31 cellular contexts compared by ENCODE assay signal in genomic region chr7:151789380-151789947, GRCh38.
"Had no signal": no experiment of that assay in that cellular context is flagged by ENCODE, and none has a peak within 500 bp of the region (broad histone marks: within the 10 kb centered on the region; RNA-seq: fewer than 3 reads in every experiment).

No MANE protein-coding gene starts in this region.

- DNase-seq: activated CD4-positive, alpha-beta T cell treated with anti-CD3 and anti-CD28 coated beads for 4 hours; activated CD4-positive, alpha-beta T cell treated with anti-CD3 and anti-CD28 coated beads, Interleukin-2, amount 50 U/mL, for 4 hours; activated CD4-positive, CD25-positive, alpha-beta regulatory T cell; activated effector memory CD4-positive, alpha-beta T cell treated with anti-CD3 and anti-CD28 coated beads, Interleukin-2, amount 50 U/mL, for 16 hours; activated naive CD4-positive, alpha-beta T cell treated with anti-CD3 and anti-CD28 coated beads for 36 hours; activated naive CD8-positive, alpha-beta T cell treated with anti-CD3 and anti-CD28 coated beads for 36 hours; adrenal gland; effector CD4-positive, alpha-beta T cell; foreskin keratinocyte; hypothalamus; immature natural killer cell; kidney glomerular epithelial cell; naive thymus-derived CD4-positive, alpha-beta T cell; nucleus accumbens; right cardiac atrium; stimulated activated CD4-positive, alpha-beta T cell treated with anti-CD3 and anti-CD28 coated beads, Interleukin-4, amount 100 ng/mL, for 24 hours; stimulated activated naive CD8-positive, alpha-beta T cell treated with anti-CD3 and anti-CD28 coated beads, Interleukin-15, amount 100 ng/mL, for 72 hours; substantia nigra; T-helper 1 cell had no signal

- H3K4me3 Mint-ChIP-seq: activated naive CD4-positive, alpha-beta T cell treated with anti-CD3 and anti-CD28 coated beads for 36 hours; activated naive CD8-positive, alpha-beta T cell treated with anti-CD3 and anti-CD28 coated beads for 36 hours; brain; immature natural killer cell; mesothelial cell of epicardium; naive thymus-derived CD4-positive, alpha-beta T cell; stimulated activated memory B cell treated with anti-CD40 and anti-IgM and Interleukin-4, amounts not matched to agents 10 μg/mL and 1 μg/mL and 100 μg/mL, for 72 hours; stimulated activated naive CD8-positive, alpha-beta T cell treated with anti-CD3 and anti-CD28 coated beads, Interleukin-15, amount 100 ng/mL, for 72 hours; T-helper 2 cell treated with Interferon-gamma antibody and Interleukin-4, amounts not matched to agents 5 μg/mL and 100 μg/mL, for 36 hours; type B pancreatic cell had no signal

- H3K27ac ChIP-seq: adrenal gland, ascending aorta, esophagus muscularis mucosa, foreskin keratinocyte, heart left ventricle, left lung, pancreas, vagina had no signal

- H3K4me1 ChIP-seq: foreskin keratinocyte, vagina had no signal

- H3K36me3 ChIP-seq: adrenal gland, ascending aorta, pancreas, vagina had no signal

- H3K36me3 Mint-ChIP-seq: activated naive CD8-positive, alpha-beta T cell treated with anti-CD3 and anti-CD28 coated beads for 36 hours; brain; immature natural killer cell; mesothelial cell of epicardium; type B pancreatic cell had no signal

- ATAC-seq: foreskin keratinocyte; heart left ventricle; left lung; naive thymus-derived CD4-positive, alpha-beta T cell; pancreas; right cardiac atrium; stimulated activated memory B cell treated with anti-CD40 and anti-IgM and Interleukin-4, amounts not matched to agents 10 μg/mL and 1 μg/mL and 100 μg/mL, for 72 hours; stimulated activated naive CD8-positive, alpha-beta T cell treated with anti-CD3 and anti-CD28 coated beads, Interleukin-15, amount 100 ng/mL, for 72 hours had no signal

- H3K9me3 ChIP-seq: adrenal gland, ascending aorta, esophagus muscularis mucosa, heart left ventricle, left lung, pancreas, vagina had no signal

- H3K27ac Mint-ChIP-seq: activated naive CD4-positive, alpha-beta T cell treated with anti-CD3 and anti-CD28 coated beads for 36 hours; activated naive CD8-positive, alpha-beta T cell treated with anti-CD3 and anti-CD28 coated beads for 36 hours; brain; mesothelial cell of epicardium; stimulated activated memory B cell treated with anti-CD40 and anti-IgM and Interleukin-4, amounts not matched to agents 10 μg/mL and 1 μg/mL and 100 μg/mL, for 72 hours; stimulated activated naive CD8-positive, alpha-beta T cell treated with anti-CD3 and anti-CD28 coated beads, Interleukin-15, amount 100 ng/mL, for 72 hours; T-helper 2 cell treated with Interferon-gamma antibody and Interleukin-4, amounts not matched to agents 5 μg/mL and 100 μg/mL, for 36 hours; type B pancreatic cell had no signal

- H3K27me3 Mint-ChIP-seq: activated naive CD8-positive, alpha-beta T cell treated with anti-CD3 and anti-CD28 coated beads for 36 hours; naive thymus-derived CD4-positive, alpha-beta T cell; stimulated activated memory B cell treated with anti-CD40 and anti-IgM and Interleukin-4, amounts not matched to agents 10 μg/mL and 1 μg/mL and 100 μg/mL, for 72 hours; stimulated activated naive CD8-positive, alpha-beta T cell treated with anti-CD3 and anti-CD28 coated beads, Interleukin-15, amount 100 ng/mL, for 72 hours had no signal

- H3K4me3 ChIP-seq: adrenal gland, ascending aorta, esophagus muscularis mucosa, heart left ventricle, left lung, lung, pancreas, vagina had no signal

- H3K9me3 Mint-ChIP-seq: activated naive CD4-positive, alpha-beta T cell treated with anti-CD3 and anti-CD28 coated beads for 36 hours; activated naive CD8-positive, alpha-beta T cell treated with anti-CD3 and anti-CD28 coated beads for 36 hours; immature natural killer cell; mesothelial cell of epicardium; stimulated activated memory B cell treated with anti-CD40 and anti-IgM and Interleukin-4, amounts not matched to agents 10 μg/mL and 1 μg/mL and 100 μg/mL, for 72 hours; stimulated activated naive CD8-positive, alpha-beta T cell treated with anti-CD3 and anti-CD28 coated beads, Interleukin-15, amount 100 ng/mL, for 72 hours; T-helper 2 cell treated with Interferon-gamma antibody and Interleukin-4, amounts not matched to agents 5 μg/mL and 100 μg/mL, for 36 hours; type B pancreatic cell had no signal

- H3K4me1 Mint-ChIP-seq: mesothelial cell of epicardium had no signal

- H3K27me3 ChIP-seq: adrenal gland, ascending aorta, esophagus muscularis mucosa, heart left ventricle, left lung, pancreas, vagina had no signal
